Comparison of ENCODE assay signal across 9 cellular contexts in genomic region chr17:53740312-53740711, GRCh38.
"Had no signal": no experiment of that assay in that cellular context is flagged by ENCODE, and none has a peak within 500 bp of the region (broad histone marks: within the 10 kb centered on the region; RNA-seq: fewer than 3 reads in every experiment).

No MANE protein-coding gene starts in this region.

- H3K36me3 ChIP-seq: HAP-1 had no signal

- H3K9me3 ChIP-seq: HAP-1 had no signal

- H3K4me1 ChIP-seq: HAP-1 had no signal

- H3K9ac ChIP-seq: GM23248 had no signal

- H3K27ac ChIP-seq: GM23248, HL-60 had no signal

- ATAC-seq: HCT116 had no signal

- DNase-seq: GM23248, GOT3, H7, HFFc6, IMR-90, KBM-7 had no signal

- H3K4me3 ChIP-seq: GM23248, HAP-1 had no signal

- H2AFZ ChIP-seq: GM23248 had no signal

- H3K4me3 Mint-ChIP-seq: HFFc6 had no signal

- H3K27ac Mint-ChIP-seq: HFFc6 had no signal
